20 cellular contexts compared by ENCODE assay signal in genomic region chr15:55320963-55321362, GRCh38.
"Had no signal": no experiment of that assay in that cellular context is flagged by ENCODE, and none has a peak within 500 bp of the region (broad histone marks: within the 10 kb centered on the region; RNA-seq: fewer than 3 reads in every experiment).

No MANE protein-coding gene starts in this region.

- H3K4me3 ChIP-seq: lung, uterus had no signal

- H3K9me3 ChIP-seq: ascending aorta, transverse colon, uterus had no signal

- DNase-seq: activated CD4-positive, alpha-beta T cell treated with anti-CD3 and anti-CD28 coated beads for 1 hour; activated CD4-positive, alpha-beta T cell treated with anti-CD3 and anti-CD28 coated beads, Interleukin-2, amount 50 U/mL, for 48 hours; activated naive CD4-positive, alpha-beta T cell treated with anti-CD3 and anti-CD28 coated beads, Interleukin-2, amount 10 ng/mL, durations not matched to agents 7 days and 5 days; activated T-cell treated with anti-CD3 and anti-CD28 coated beads for 4 hours; effector CD4-positive, alpha-beta T cell; head of caudate nucleus; midbrain; stimulated activated CD4-positive, alpha-beta T cell treated with anti-CD3 and anti-CD28 coated beads, Interleukin-2, amount 100 ng/mL, for 24 hours; T-cell; T1000; transverse colon; uterus; WERI-Rb-1 had no signal

- ATAC-seq: left lobe of liver, T-cell had no signal

- H3K9me3 Mint-ChIP-seq: activated naive CD4-positive, alpha-beta T cell treated with anti-CD3 and anti-CD28 coated beads, Interleukin-2, amount 10 ng/mL, durations not matched to agents 7 days and 5 days; activated T-helper 2 cell treated with anti-CD3 and anti-CD28 coated beads, Interferon-gamma antibody, Interleukin-2, Interleukin-4, amounts not matched to agents 10 μg/mL and 5 μg/mL and 100 μg/mL, durations not matched to agents 14 hours and 24 hours and 36 hours; neural crest cell; stimulated activated naive CD8-positive, alpha-beta T cell treated with anti-CD3 and anti-CD28 coated beads, Interleukin-15, Interleukin-2, amounts not matched to agents 100 ng/mL and 50 ng/mL, for 24 hours; T-cell had no signal

- H3K36me3 ChIP-seq: transverse colon, uterus had no signal

- H3K27ac ChIP-seq: WERI-Rb-1 had no signal

- H3K4me1 ChIP-seq: uterus had no signal

- H3K27me3 ChIP-seq: ascending aorta, transverse colon, uterus had no signal

- H3K27me3 Mint-ChIP-seq: activated naive CD4-positive, alpha-beta T cell treated with anti-CD3 and anti-CD28 coated beads, Interleukin-2, amount 10 ng/mL, durations not matched to agents 7 days and 5 days; progenitor cell of endocrine pancreas; stimulated activated naive CD8-positive, alpha-beta T cell treated with anti-CD3 and anti-CD28 coated beads, Interleukin-15, Interleukin-2, amounts not matched to agents 100 ng/mL and 50 ng/mL, for 24 hours; T-cell had no signal

- H3K27ac Mint-ChIP-seq: activated naive CD4-positive, alpha-beta T cell treated with anti-CD3 and anti-CD28 coated beads, Interleukin-2, amount 10 ng/mL, durations not matched to agents 7 days and 5 days; progenitor cell of endocrine pancreas; stimulated activated naive CD8-positive, alpha-beta T cell treated with anti-CD3 and anti-CD28 coated beads, Interleukin-15, Interleukin-2, amounts not matched to agents 100 ng/mL and 50 ng/mL, for 24 hours; T-cell had no signal
